ENCODE assay signal across 8 cellular contexts in the genomic region with DNA sequence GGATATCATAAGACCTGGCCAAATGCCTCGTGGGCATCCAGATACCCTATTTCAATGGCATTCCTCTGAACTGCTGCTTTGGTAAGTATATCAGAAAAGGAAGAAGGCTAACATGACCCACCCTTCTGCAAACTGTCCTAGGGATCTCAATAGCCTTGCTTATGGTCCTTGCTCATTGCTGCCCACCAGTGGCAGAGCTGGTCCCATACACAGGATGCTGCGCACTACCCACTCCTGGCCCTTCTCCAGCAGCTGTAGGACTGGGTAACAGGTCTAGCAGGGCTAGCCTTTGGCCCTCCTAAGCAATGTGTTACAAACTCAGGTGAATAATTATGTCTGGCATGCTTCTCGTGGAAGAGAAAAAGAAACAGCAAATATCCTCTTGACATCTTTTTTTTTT.
DNase-seq lines count a peak whose midpoint lies in the region; ATAC-seq and TF ChIP-seq lines count a peak whose summit lies in the region.

No MANE protein-coding gene starts in this region.

- no peak overlapping the region for H2AFZ ChIP-seq in neural progenitor cell (replicated peaks)

- peak; percentile 66 for TF ChIP-seq CTCF in neural progenitor cell (IDR thresholded peaks at IDR 0.05)

- H3K27ac Mint-ChIP-seq in neural progenitor cell = no peak overlapping the region
- H3K27ac Mint-ChIP-seq in activated CD8-positive, alpha-beta memory T cell treated with anti-CD3 and anti-CD28 coated beads, Interleukin-2, amount 10 ng/mL, durations not matched to agents 7 days and 5 days = no peak overlapping the region

- no peak overlapping the region for H3K9ac ChIP-seq in neural progenitor cell

- peaks cover 22% of the 10 kb centered on the region for H3F3A ChIP-seq in neural progenitor cell (ENCODE audit: low read depth)

- no peaks in the 10 kb centered on the region for H3K36me3 Mint-ChIP-seq in neural progenitor cell
- no peaks in the 10 kb centered on the region for H3K36me3 Mint-ChIP-seq in activated CD8-positive, alpha-beta memory T cell treated with anti-CD3 and anti-CD28 coated beads, Interleukin-2, amount 10 ng/mL, durations not matched to agents 7 days and 5 days

- H3K27ac ChIP-seq in neural progenitor cell = no peak overlapping the region

- no peaks in the 10 kb centered on the region for H4K20me1 ChIP-seq in neural progenitor cell (ENCODE audit: low read depth)

- peaks cover 2% of the 10 kb centered on the region for H3K27me3 Mint-ChIP-seq in neural progenitor cell (ENCODE audit: insufficient read depth, low read depth)
- no peaks in the 10 kb centered on the region for H3K27me3 Mint-ChIP-seq in activated CD8-positive, alpha-beta memory T cell treated with anti-CD3 and anti-CD28 coated beads, Interleukin-2, amount 10 ng/mL, durations not matched to agents 7 days and 5 days

- CTCF ChIA-PET in activated CD8-positive, alpha-beta memory T cell treated with anti-CD3 and anti-CD28 coated beads, Interleukin-2, amount 10 ng/mL, durations not matched to agents 7 days and 5 days (lab: Charles Lee) = no interaction called here

- H3K9me3 Mint-ChIP-seq in neural progenitor cell = no peaks in the 10 kb centered on the region
- peaks cover 5% of the 10 kb centered on the region for H3K9me3 Mint-ChIP-seq in activated CD8-positive, alpha-beta memory T cell treated with anti-CD3 and anti-CD28 coated beads, Interleukin-2, amount 10 ng/mL, durations not matched to agents 7 days and 5 days (ENCODE audit: low read depth)

- H3K79me2 ChIP-seq in neural progenitor cell (ENCODE audit: low read depth) = no peaks in the 10 kb centered on the region

- H3K36me3 ChIP-seq in neural progenitor cell = no peaks in the 10 kb centered on the region

- no peak overlapping the region for H3K4me3 Mint-ChIP-seq in neural progenitor cell
- no peak overlapping the region for H3K4me3 Mint-ChIP-seq in activated CD8-positive, alpha-beta memory T cell treated with anti-CD3 and anti-CD28 coated beads, Interleukin-2, amount 10 ng/mL, durations not matched to agents 7 days and 5 days

- H3K4me1 Mint-ChIP-seq in neural progenitor cell = peaks cover 20% of the 10 kb centered on the region
- H3K4me1 Mint-ChIP-seq in activated CD8-positive, alpha-beta memory T cell treated with anti-CD3 and anti-CD28 coated beads, Interleukin-2, amount 10 ng/mL, durations not matched to agents 7 days and 5 days = no peaks in the 10 kb centered on the region

- no peaks in the 10 kb centered on the region for H3K27me3 ChIP-seq in neural progenitor cell

- peaks cover 23% of the 10 kb centered on the region for H3K4me1 ChIP-seq in neural progenitor cell

- ATAC-seq in GM19463 (IDR thresholded peaks at IDR 0.05; ENCODE audit: unreplicated experiment) = peak; percentile 71
- no peak for ATAC-seq in GM19455 (IDR thresholded peaks at IDR 0.05; ENCODE audit: unreplicated experiment)
- ATAC-seq in activated CD8-positive, alpha-beta memory T cell treated with anti-CD3 and anti-CD28 coated beads, Interleukin-2, amount 10 ng/mL, durations not matched to agents 7 days and 5 days = no peak

- H3K4me2 ChIP-seq in neural progenitor cell = no peak overlapping the region

- DNase-seq in DMS153 treated with DMSO at 0.1 percent for 48 hours (lab: John Stamatoyannopoulos, UW; ENCODE audit: unreplicated experiment) (peak; percentile 31), NCI-H460 (ENCODE audit: extremely low read depth, low read depth) (peak; percentile 34), ecto neural progenitor cell (ENCODE audit: low spot score) (peak; percentile 58), neural progenitor cell (ENCODE audit: low spot score) (peak; percentile 66)
- no peak for DNase-seq in NK-92 treated with Interleukin-12 subunit alpha and Interleukin-12 subunit beta, amount 100 ng/mL, for 24 hours (lab: John Stamatoyannopoulos, UW)
- no peak for DNase-seq in activated CD8-positive, alpha-beta memory T cell treated with anti-CD3 and anti-CD28 coated beads, Interleukin-2, amount 10 ng/mL, durations not matched to agents 7 days and 5 days

- H3K9me3 ChIP-seq in neural progenitor cell (ENCODE audit: low read depth) = no peaks in the 10 kb centered on the region

- H3K4me3 ChIP-seq in neural progenitor cell = no peak overlapping the region

Comparison
In these comparisons a context has a peak if more than half of its experiments do, and no peak if none do; other contexts are left out.
1. DNase-seq: peak in DMS153 treated with DMSO at 0.1 percent for 48 hours (single experiment), NCI-H460 (single experiment), ecto neural progenitor cell (single experiment) and neural progenitor cell (single experiment); none in NK-92 treated with Interleukin-12 subunit alpha and Interleukin-12 subunit beta, amount 100 ng/mL, for 24 hours (single experiment) and activated CD8-positive, alpha-beta memory T cell treated with anti-CD3 and anti-CD28 coated beads, Interleukin-2, amount 10 ng/mL, durations not matched to agents 7 days and 5 days (single experiment).